18 cellular contexts compared by ENCODE assay signal in the genomic region with DNA sequence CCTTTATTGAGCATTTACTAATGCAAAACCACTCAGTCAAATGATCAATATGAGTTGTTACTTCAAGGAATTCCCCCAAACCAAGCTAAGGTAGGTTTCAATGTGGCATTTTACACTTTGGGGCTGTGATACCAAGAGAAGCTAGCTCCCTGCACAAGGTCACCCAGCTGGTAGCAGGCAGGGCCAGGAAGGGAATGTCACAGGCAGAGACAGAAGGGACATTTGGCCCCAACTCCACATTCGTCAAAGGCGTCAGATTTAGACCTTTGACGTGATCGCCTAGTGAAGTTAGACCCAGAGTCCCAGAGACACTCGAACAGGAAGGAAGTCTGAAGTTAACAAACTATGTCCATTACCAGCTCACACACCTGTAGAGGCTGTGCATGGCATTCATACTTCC. TPM values are rescaled to one million over a fixed set of nuclear protein-coding genes. Genes with fewer than 3 reads are reported as not detected.
DNase-seq lines count a peak whose midpoint lies in the region; ATAC-seq, FAIRE-seq and TF ChIP-seq lines count a peak whose summit lies in the region.
"Had no signal": no experiment of that assay in that cellular context is flagged by ENCODE, and none has a peak within 500 bp of the region (broad histone marks: within the 10 kb centered on the region; RNA-seq: fewer than 3 reads in every experiment).

No MANE protein-coding gene starts in this region.

- H3K9me3 ChIP-seq in GM12878 (replicated peaks; ENCODE audit: control insufficient read depth, insufficient read depth, low read length) (no peaks in the 10 kb centered on the region), right cardiac atrium (ENCODE audit: control insufficient read depth, low read length) (no peaks in the 10 kb centered on the region), thoracic aorta (no peaks in the 10 kb centered on the region)
- H3K9me3 ChIP-seq: BE2C, suprapubic skin had no signal

- CTCF ChIA-PET in GM12878 (lab: Yijun Ruan, JAX): interaction anchor here (1.0 to 3.6 kb wide), 5 partner anchors 10 to 133 kb away, joined by 3 to 16 read pairs (median 11); no protein-coding TSS in a partner anchor

- peaks cover 2% of the 10 kb centered on the region; the same call in 1 of the 2 replicates for H3K79me2 ChIP-seq in GM12878 (ENCODE audit: control insufficient read depth, insufficient read depth, low read length)

- BruUV-seq in GM12878 (replicated peaks; lab: Mats Ljungman, UMichigan): no TSS peak

- RAD21 ChIA-PET in GM12878 (lab: Charles Lee; ENCODE audit: unreplicated experiment): interaction anchor here (0.7 to 3.1 kb wide), 5 partner anchors 10 to 1972 kb away, joined by 3 to 20 read pairs (median 3); no protein-coding TSS in a partner anchor

- in situ Hi-C loops in GM13976 (cut with MboI; ENCODE audit: low sequenced_read_pairs, unreplicated experiment) (no loop called here), GM12878 (cut with MboI) (no loop called here)

- peak overlapping the region; percentile 20 for H3K4me2 ChIP-seq in GM12878 (ENCODE audit: control insufficient read depth, insufficient read depth)
- H3K4me2 ChIP-seq: GM23338 had no signal

- H3K9ac ChIP-seq in GM12878 (ENCODE audit: control insufficient read depth, insufficient read depth, low read length): no peak overlapping the region

- H4K20me1 ChIP-seq in GM12878 (ENCODE audit: control insufficient read depth, insufficient read depth): no peaks in the 10 kb centered on the region

- TF ChIP-seq CTCF in GM13976 (IDR thresholded peaks at IDR 0.05; ENCODE audit: borderline replicate concordance, control extremely low read depth, extremely low read depth, insufficient read depth, missing control alignments): no peak
- no peak for TF ChIP-seq CTCF in GM12878 (IDR thresholded peaks at IDR 0.05 in 2 of 3, conservative IDR thresholded peaks at IDR 0.05 in 1 of 3; ENCODE audit: control insufficient read depth in 2 of 3, extremely low read depth in 1 of 3, insufficient read depth in 1 of 3, low read depth in 3 of 3, low read length in 3 of 3)
- no peak for TF ChIP-seq CTCF in thoracic aorta (IDR thresholded peaks at IDR 0.05)

- H3K27me3 ChIP-seq in GM12878 (replicated peaks in 1 of 2; ENCODE audit: control insufficient read depth in 2 of 2, insufficient read depth in 2 of 2, low read length in 1 of 2): no peaks in the 10 kb centered on the region
- H3K27me3 ChIP-seq in right cardiac atrium (ENCODE audit: control insufficient read depth, insufficient read depth): no peaks in the 10 kb centered on the region
- no peaks in the 10 kb centered on the region for H3K27me3 ChIP-seq in thoracic aorta (replicated peaks; ENCODE audit: insufficient read depth)
- H3K27me3 ChIP-seq: BE2C, suprapubic skin had no signal

- 8% methylated on average over 5 of the region's 5 CpGs for WGBS in GM12878 (ENCODE audit: insufficient coverage, insufficient replicate concordance, low lambda C conversion rate, missing lambda C conversion rate)
- 28% methylated on average over 5 of the region's 5 CpGs for WGBS in right cardiac atrium

- DNase-seq in GM13976 (ENCODE audit: low spot score) (peak; percentile 33), GM12878 (ENCODE audit: low read depth, low spot score) (peak; percentile 47), right cardiac atrium (peak in 1 of 3 donors; percentile 63), thoracic aorta (ENCODE audit: low spot score) (no peak), DMS114 treated with DMSO at 0.1 percent for 48 hours (lab: John Stamatoyannopoulos, UW; ENCODE audit: unreplicated experiment) (no peak), SW480 (ENCODE audit: low spot score) (no peak)
- DNase-seq: activated CD4-positive, alpha-beta T cell treated with anti-CD3 and anti-CD28 coated beads for 1 hour; activated CD8-positive, alpha-beta memory T cell treated with anti-CD3 and anti-CD28 coated beads, Interleukin-2, amount 50 U/mL, for 4 hours; BE2C; DMS53; immature natural killer cell; NCI-H1694 treated with DMSO at 0.1 percent for 48 hours; NCI-H446 treated with DMSO at 0.1 percent for 48 hours; retina had no signal

- POLR2A ChIA-PET in GM12878 (lab: Charles Lee): interaction anchor here (0.6 to 1.4 kb wide), 3 partner anchors 9 to 136 kb away, joined by 3 to 4 read pairs (median 4); partner anchors contain the start of gene COQ7

- no peak for TF ChIP-seq EP300 in GM12878 (IDR thresholded peaks at IDR 0.05; ENCODE audit: borderline replicate concordance in 1 of 2, control insufficient read depth in 1 of 2, low read depth in 2 of 2, low read length in 2 of 2)

- SMC1A ChIA-PET in GM12878 (lab: Charles Lee; ENCODE audit: uncharacterized antibody, unreplicated experiment): interaction anchor here (0.7 to 1.7 kb wide), 5 partner anchors 12 to 130 kb away, joined by 3 to 8 read pairs (median 3); no protein-coding TSS in a partner anchor

- H3K27ac ChIP-seq in GM12878 (ENCODE audit: control insufficient read depth, insufficient read depth): peak overlapping the region; percentile 32
- H3K27ac ChIP-seq in right cardiac atrium (ENCODE audit: low read length): peak overlapping the region; percentile 72
- H3K27ac ChIP-seq in thoracic aorta: peak overlapping the region; percentile 88 to 91

- no peak for TF ChIP-seq RAD21 in GM12878 (IDR thresholded peaks at IDR 0.05; ENCODE audit: insufficient read depth, low read depth, low read length)

- no peak overlapping the region for H3K4me3 ChIP-seq in GM12878
- no peak overlapping the region for H3K4me3 ChIP-seq in right cardiac atrium (ENCODE audit: low read length)
- H3K4me3 ChIP-seq in thoracic aorta: no peak overlapping the region
- H3K4me3 ChIP-seq: GM23338, suprapubic skin had no signal

- intact Hi-C loops in GM12878 (cut with micrococcal nuclease; ENCODE audit: unreplicated experiment): no loop called here
- intact Hi-C loops in right cardiac atrium (cut with DNase I): no loop called here

- no peaks in the 10 kb centered on the region for H3K36me3 ChIP-seq in GM12878 (ENCODE audit: control insufficient read depth in 2 of 2, insufficient read depth in 2 of 2, low read length in 1 of 2)
- H3K36me3 ChIP-seq in thoracic aorta: no peaks in the 10 kb centered on the region
- H3K36me3 ChIP-seq: BE2C, suprapubic skin had no signal

- peak overlapping the region; percentile 82 for H2AFZ ChIP-seq in GM12878 (ENCODE audit: control insufficient read depth, low read depth, low read length)
- H2AFZ ChIP-seq: GM23338 had no signal

- no peak for FAIRE-seq in GM12878 (lab: Jason Lieb, UNC)
- FAIRE-seq: astrocyte had no signal

- H3K4me1 ChIP-seq in GM12878 (ENCODE audit: control insufficient read depth, insufficient read depth, low read length) (peaks cover 6% of the 10 kb centered on the region), right cardiac atrium (ENCODE audit: control insufficient read depth, insufficient read depth, low read length) (no peaks in the 10 kb centered on the region), thoracic aorta (ENCODE audit: control insufficient read depth in 1 of 2, low read depth in 2 of 2) (peaks cover 17 to 26% of the 10 kb centered on the region in 2 donors)
- H3K4me1 ChIP-seq: BE2C had no signal

- no peak for TF ChIP-seq POLR2A in GM12878 (IDR thresholded peaks at IDR 0.05; ENCODE audit: low read depth, low read length)

- peak; percentile 80 for ATAC-seq in GM12878
- peak; percentile 80 to 81 for ATAC-seq in right cardiac atrium
- no peak for ATAC-seq in thoracic aorta (ENCODE audit: insufficient number of reproducible peaks, low FRiP score, low read depth)
- ATAC-seq in HG03045 (IDR thresholded peaks at IDR 0.05; ENCODE audit: unreplicated experiment): no peak
- ATAC-seq: GM23338 had no signal

TF ChIP-seq in GM12878, 131 proteins besides CTCF, POLR2A, EP300 and RAD21 (continues in another document):
- TF ChIP-seq GABPA (IDR thresholded peaks at IDR 0.05; ENCODE audit: low read depth) (no peak), BRCA1 (IDR thresholded peaks at IDR 0.05; ENCODE audit: low read depth, low read length) (no peak)

RNA-seq across cellular contexts. Expression of gene SMG1, which starts 5.5 kb away (rescaled TPM):
- 498 and 524 TPM in 2 replicates for total RNA-seq in GM12878 (2013; cell fraction: nucleolus; rRNA removed)
- 41.4 and 42.9 TPM in 2 replicates for total RNA-seq in GM12878 (2014; rRNA removed)
- 41.1 and 47.2 TPM in 2 replicates for total RNA-seq in GM12878 (2014; rRNA removed; fragmentation: Illumina TruSeq; extraction: Trizol)
- 66.7 and 66.8 TPM in 2 replicates for total RNA-seq in GM12878 (2021)
- 18.4 TPM for polyA plus RNA-seq in GM12878 (2011; ENCODE audit: low read depth)
- 55.2 and 66.4 TPM in 2 replicates for polyA plus RNA-seq in GM12878 (2011; rRNA removed)
- 28.3 and 30.0 TPM in 2 replicates for polyA plus RNA-seq in GM12878 (2011; cell fraction: cytosol; rRNA removed)
- 64.2 and 76.9 TPM in 2 replicates for polyA plus RNA-seq in GM12878 (2011; cell fraction: nucleus; rRNA removed)
- 22.8 and 24.4 TPM in 2 replicates for polyA plus RNA-seq in GM12878 (2012)
- 44.8 and 49.5 TPM in 2 replicates for polyA plus RNA-seq in GM12878 (2014; fragmentation: Illumina TruSeq; extraction: Trizol)
- 1 to 10 TPM; 3.9 to 4.2 TPM for polyA plus RNA-seq in GM12878 (2014; fragmentation: Nextera tagmentation; extraction: Ambion mirVana)
- 28.3 and 32.8 TPM in 2 replicates for polyA plus RNA-seq in GM12878 (2014; rRNA removed)
- polyA plus RNA-seq in GM12878 (2016; fragmentation: Nextera tagmentation; extraction: Ambion mirVana): 10 to 100 TPM; 19.8 to 22.9 TPM
- 190 and 294 TPM in 2 replicates for polyA minus RNA-seq in GM12878 (2011; rRNA and poly(A)+ RNA removed)
- 53.7 and 56.9 TPM in 2 replicates for polyA minus RNA-seq in GM12878 (2011; cell fraction: cytosol; rRNA and poly(A)+ RNA removed)
- 169 and 246 TPM in 2 replicates for polyA minus RNA-seq in GM12878 (2011; cell fraction: nucleus; rRNA and poly(A)+ RNA removed)
- 10 to 100 TPM; 37.1 to 57.0 (median 43.2) TPM for total RNA-seq in right cardiac atrium
- 11.5 TPM for polyA plus RNA-seq in right cardiac atrium
- 100 to 1,000 TPM in 1 of 2 donors, 10 to 100 TPM in 1; 69.2 to 142 TPM for total RNA-seq in thoracic aorta

RNA-seq across cellular contexts. Expression of gene TMC7, which starts 52.0 kb away (rescaled TPM):
- not detected in 2 replicates for total RNA-seq in GM12878 (2013; cell fraction: nucleolus; rRNA removed)
- total RNA-seq in GM12878 (2014; rRNA removed): not detected in 2 replicates
- total RNA-seq in GM12878 (2014; rRNA removed; fragmentation: Illumina TruSeq; extraction: Trizol): not detected in 2 replicates
- not detected in 2 replicates for total RNA-seq in GM12878 (2021)
- polyA plus RNA-seq in GM12878 (2011; ENCODE audit: low read depth): not detected
- not detected in 2 replicates for polyA plus RNA-seq in GM12878 (2011; rRNA removed)
- polyA plus RNA-seq in GM12878 (2011; cell fraction: cytosol; rRNA removed): not detected in 2 replicates
- not detected in 2 replicates for polyA plus RNA-seq in GM12878 (2011; cell fraction: nucleus; rRNA removed)
- polyA plus RNA-seq in GM12878 (2012): not detected in 2 replicates
- 0.14 TPM in 1 of 2 replicates, not detected in the other for polyA plus RNA-seq in GM12878 (2014; fragmentation: Illumina TruSeq; extraction: Trizol)
- polyA plus RNA-seq in GM12878 (2014; fragmentation: Nextera tagmentation; extraction: Ambion mirVana): not detected
- not detected in 2 replicates for polyA plus RNA-seq in GM12878 (2014; rRNA removed)
- under 1 TPM in 1 of 2 experiments, not detected in 1; 0.15 TPM for polyA plus RNA-seq in GM12878 (2016; fragmentation: Nextera tagmentation; extraction: Ambion mirVana)
- polyA minus RNA-seq in GM12878 (2011; rRNA and poly(A)+ RNA removed): not detected in 2 replicates
- not detected in 2 replicates for polyA minus RNA-seq in GM12878 (2011; cell fraction: cytosol; rRNA and poly(A)+ RNA removed)
- polyA minus RNA-seq in GM12878 (2011; cell fraction: nucleus; rRNA and poly(A)+ RNA removed): not detected in 2 replicates
- total RNA-seq in right cardiac atrium: under 1 TPM; 0.44 to 0.59 (median 0.58) TPM
- 0.84 TPM for polyA plus RNA-seq in right cardiac atrium
- total RNA-seq in thoracic aorta: under 1 TPM; 0.49 to 0.81 TPM
- polyA plus RNA-seq: immature natural killer cell had no signal

Comparison
In these comparisons a context has a peak if more than half of its experiments do, and no peak if none do; other contexts are left out.
1. DNase-seq: peak in GM13976 (single experiment) and GM12878 (single experiment); none in thoracic aorta (single experiment), DMS114 treated with DMSO at 0.1 percent for 48 hours (single experiment) and SW480 (single experiment).
2. ATAC-seq: peak in GM12878 (single experiment) and right cardiac atrium (2 of 2); none in thoracic aorta (single experiment) and HG03045 (single experiment).
3. H3K27ac ChIP-seq: peak in every context shown above with its lines; median percentile 90 in thoracic aorta; 72 in right cardiac atrium; 32 in GM12878.